16 cellular contexts compared by ENCODE assay signal in genomic region chr22:46830841-46831240, GRCh38.
DNase-seq lines count a peak whose midpoint lies in the region; ATAC-seq, FAIRE-seq and TF ChIP-seq lines count a peak whose summit lies in the region.
"Had no signal": no experiment of that assay in that cellular context is flagged by ENCODE, and none has a peak within 500 bp of the region (broad histone marks: within the 10 kb centered on the region; RNA-seq: fewer than 3 reads in every experiment).

No MANE protein-coding gene starts in this region.

- H3K4me1 ChIP-seq in IMR-90 (ENCODE audit: control insufficient read depth, insufficient read depth, low read length) (peaks cover 26% of the 10 kb centered on the region), adipocyte (ENCODE audit: control insufficient read depth, insufficient read depth, low read length) (peaks cover 25% of the 10 kb centered on the region), mesenchymal stem cell (ENCODE audit: control insufficient read depth, insufficient read depth, low read depth, low read length) (peaks cover 34% of the 10 kb centered on the region), pancreas (peaks cover 0 to 4% (median 0%) of the 10 kb centered on the region in 3 donors)
- H3K4me1 ChIP-seq: prostate gland had no signal

- 79% methylated on average over 5 of the region's 8 CpGs; no CpG with 5 or more reads in 1 of the 2 experiments for WGBS in IMR-90 (ENCODE audit: extremely low coverage in 2 of 2, insufficient read length in 1 of 2), 2 experiments
- WGBS in mesenchymal stem cell, result 82% methylated on average over 8 of the region's 8 CpGs
- WGBS in pancreas, 2 donors, result 89 to 93% methylated on average over 8 of the region's 8 CpGs

- DNase-seq in IMR-90, result peak; percentile 29
- DNase-seq in adipocyte (ENCODE audit: low read depth), result peak; percentile 32
- peak; percentile 38 for DNase-seq in mesenchymal stem cell
- DNase-seq in urothelium cell line (ENCODE audit: low spot score), result peak; percentile 40
- DNase-seq in pancreas, result no peak
- DNase-seq in stimulated activated naive CD4-positive, alpha-beta T cell treated with Interleukin-2 at 50 U/mL for 16 hours (lab: John Stamatoyannopoulos, UW), result no peak
- DNase-seq in Ammon's horn (ENCODE audit: low spot score), result no peak
- DNase-seq: activated CD4-positive, alpha-beta T cell treated with anti-CD3 and anti-CD28 coated beads, Interleukin-2, amount 50 U/mL, for 1 hour; effector memory CD8-positive, alpha-beta T cell; NCI-H1436; stimulated activated CD4-positive, alpha-beta T cell treated with anti-CD3 and anti-CD28 coated beads, Interleukin-2, amount 100 ng/mL, for 24 hours; T-helper 2 cell; uterus had no signal

- H3K79me1 ChIP-seq in IMR-90 (ENCODE audit: low read depth in 1 of 2, low read length in 2 of 2), result peaks cover 54 to 65% of the 10 kb centered on the region in 2 experiments
- H3K79me1 ChIP-seq in mesenchymal stem cell (replicated peaks; ENCODE audit: low read length, poor library complexity, severe bottlenecking), result peaks cover 43% of the 10 kb centered on the region

- H3K36me3 ChIP-seq in IMR-90 (ENCODE audit: control insufficient read depth, insufficient read depth, low read length) (no peaks in the 10 kb centered on the region), adipocyte (ENCODE audit: control insufficient read depth, insufficient read depth, low read length, severe bottlenecking) (peaks cover 8% of the 10 kb centered on the region), mesenchymal stem cell (ENCODE audit: control insufficient read depth in 1 of 2, insufficient read depth in 2 of 2, low read depth in 1 of 2, low read length in 2 of 2) (peaks cover 5 to 6% of the 10 kb centered on the region in 2 experiments), pancreas (no peaks in the 10 kb centered on the region)
- H3K36me3 ChIP-seq: ascending aorta, prostate gland, uterus had no signal

- H3K4me3 ChIP-seq in IMR-90 (ENCODE audit: insufficient read depth, low read depth, low read length) (no peak overlapping the region), adipocyte (ENCODE audit: low read length) (no peak overlapping the region), mesenchymal stem cell (ENCODE audit: insufficient read depth in 1 of 2, low read depth in 1 of 2, low read length in 2 of 2) (no peak overlapping the region), pancreas (no peak overlapping the region)
- H3K4me3 ChIP-seq: ascending aorta, prostate gland, uterus had no signal

- H2AFZ ChIP-seq in IMR-90 (replicated peaks; ENCODE audit: low read length, poor library complexity), result no peak overlapping the region
- H2AFZ ChIP-seq in mesenchymal stem cell (ENCODE audit: low read depth, low read length), result no peak overlapping the region

- H2BK120ac ChIP-seq in IMR-90 (ENCODE audit: low read depth, low read length) (no peak overlapping the region), mesenchymal stem cell (ENCODE audit: low read depth, low read length) (no peak overlapping the region)

- H3K9me1 ChIP-seq in IMR-90 (ENCODE audit: insufficient read depth, low read length), result peaks cover 35% of the 10 kb centered on the region

- no TSS peak for BruUV-seq in IMR-90 (replicated peaks; lab: Mats Ljungman, UMichigan)

- H4K91ac ChIP-seq in IMR-90 (ENCODE audit: insufficient read depth, low read depth, low read length), result peak overlapping the region; percentile 25; the same call in 1 of the 2 replicates
- H4K91ac ChIP-seq in mesenchymal stem cell (ENCODE audit: low read length), result no peak overlapping the region

- H3K9ac ChIP-seq in IMR-90 (ENCODE audit: low read depth, low read length) (no peak overlapping the region), adipocyte (ENCODE audit: low read length) (no peak overlapping the region), mesenchymal stem cell (ENCODE audit: low read length) (peak overlapping the region; percentile 66)

- no peak for FAIRE-seq in urothelium cell line (lab: Jason Lieb, UNC)
- no peak for FAIRE-seq in pancreas (lab: Jason Lieb, UNC)
- FAIRE-seq: GM18507 had no signal

- dilution Hi-C loops in IMR-90 (cut with HindIII; ENCODE audit: low sequenced_read_pairs, unreplicated experiment), result no loop called here

- CTCF ChIA-PET in IMR-90 (lab: Yijun Ruan, JAX), result interaction anchor here (0.5 to 0.8 kb wide), 4 partner anchors 13 to 1079 kb away, joined by 3 read pairs; no protein-coding TSS in a partner anchor

- H3K27me3 ChIP-seq in IMR-90 (ENCODE audit: control insufficient read depth, insufficient read depth, low read length) (no peaks in the 10 kb centered on the region), adipocyte (replicated peaks; ENCODE audit: control insufficient read depth, insufficient read depth, low read length) (no peaks in the 10 kb centered on the region), mesenchymal stem cell (ENCODE audit: control insufficient read depth in 1 of 2, insufficient read depth in 1 of 2, low read length in 2 of 2) (no peaks in the 10 kb centered on the region), pancreas (no peaks in the 10 kb centered on the region)
- H3K27me3 ChIP-seq: ascending aorta, uterus had no signal

- POLR2A ChIA-PET in IMR-90 (lab: Charles Lee; ENCODE audit: unreplicated experiment), result no interaction called here

- peaks cover 5% of the 10 kb centered on the region; the same call in 1 of the 2 replicates for H3K9me3 ChIP-seq in IMR-90 (ENCODE audit: control insufficient read depth, insufficient read depth, low read length)
- peaks cover 11% of the 10 kb centered on the region for H3K9me3 ChIP-seq in adipocyte (ENCODE audit: control insufficient read depth, low read length)
- peaks cover 17% of the 10 kb centered on the region for H3K9me3 ChIP-seq in mesenchymal stem cell (ENCODE audit: control insufficient read depth, low read length)
- H3K9me3 ChIP-seq in pancreas, result no peaks in the 10 kb centered on the region
- H3K9me3 ChIP-seq: prostate gland had no signal

- H2AK5ac ChIP-seq in IMR-90 (ENCODE audit: low read depth, low read length), result peak overlapping the region; percentile 68; the same call in 1 of the 2 replicates
- H2AK5ac ChIP-seq in mesenchymal stem cell (ENCODE audit: low read length, severe bottlenecking), result peak overlapping the region; percentile 92

- H2BK5ac ChIP-seq in IMR-90 (ENCODE audit: low read depth, low read length, poor library complexity, severe bottlenecking) (peak overlapping the region; percentile 2), mesenchymal stem cell (ENCODE audit: low read depth, low read length, poor library complexity, severe bottlenecking) (no peak overlapping the region)

- H2BK15ac ChIP-seq in IMR-90 (ENCODE audit: low read depth, low read length), result no peak overlapping the region
- no peak overlapping the region for H2BK15ac ChIP-seq in mesenchymal stem cell (ENCODE audit: low read depth, poor library complexity, severe bottlenecking)

- H2AK9ac ChIP-seq in IMR-90 (replicated peaks; ENCODE audit: low read depth, low read length, poor library complexity), result peak overlapping the region; percentile 2

- no peak overlapping the region; the same call in 1 of the 2 replicates for H2BK20ac ChIP-seq in IMR-90 (ENCODE audit: low read depth, low read length)

- H3K14ac ChIP-seq in IMR-90 (replicated peaks; ENCODE audit: low read depth, low read length), result 0 out of 2 replicates have a peak overlapping the region, but pooled peaks have one; percentile 17
- peak overlapping the region in 1 of 2 experiments; percentile 19 for H3K14ac ChIP-seq in mesenchymal stem cell (ENCODE audit: low read length in 2 of 2)

- no peak overlapping the region for H4K5ac ChIP-seq in IMR-90 (ENCODE audit: low read depth, low read length)

- no peak for TF ChIP-seq POLR2A in IMR-90 (IDR thresholded peaks at IDR 0.05; ENCODE audit: low read depth, low read length)

- H3K4me2 ChIP-seq in IMR-90 (ENCODE audit: low read depth, low read length) (no peak overlapping the region; the same call in 1 of the 2 replicates), mesenchymal stem cell (ENCODE audit: low read length, poor library complexity, severe bottlenecking) (no peak overlapping the region)

- peak overlapping the region in 1 of 2 experiments; percentile 6; a peak in 2 of 4 replicates for H4K8ac ChIP-seq in IMR-90 (ENCODE audit: low read depth in 2 of 2, low read length in 2 of 2)
- H4K8ac ChIP-seq in mesenchymal stem cell (ENCODE audit: low read length), result no peak overlapping the region

- peak overlapping the region; percentile 12 to 69 for H2BK12ac ChIP-seq in mesenchymal stem cell (ENCODE audit: low read length in 2 of 2)

- no peak for TF ChIP-seq RAD21 in IMR-90 (IDR thresholded peaks at IDR 0.05; ENCODE audit: low read length)

- H3K4ac ChIP-seq in IMR-90 (ENCODE audit: low read depth, low read length) (peak overlapping the region; percentile 46; the same call in 1 of the 2 replicates), mesenchymal stem cell (ENCODE audit: low read depth in 1 of 2, low read length in 2 of 2) (no peak overlapping the region)

- in situ Hi-C loops in IMR-90 (cut with MboI; ENCODE audit: low sequenced_read_pairs), result no loop called here

- intact Hi-C loops in IMR-90 (cut with micrococcal nuclease) (no loop called here), pancreas (cut with DNase I) (no loop called here)

- H3K18ac ChIP-seq in IMR-90 (ENCODE audit: low read depth, low read length), result no peak overlapping the region
- no peak overlapping the region for H3K18ac ChIP-seq in mesenchymal stem cell (ENCODE audit: low read depth in 1 of 2, low read length in 2 of 2)

- TF ChIP-seq CTCF in IMR-90 (conservative IDR thresholded peaks at IDR 0.05; ENCODE audit: low read depth, low read length) (no peak), pancreas (IDR thresholded peaks at IDR 0.05) (no peak)

- H4K20me1 ChIP-seq in IMR-90 (ENCODE audit: insufficient read depth, low read length), result peaks cover 21% of the 10 kb centered on the region; the same call in 1 of the 2 replicates

- no peak overlapping the region for H3K56ac ChIP-seq in IMR-90 (ENCODE audit: extremely low read depth, insufficient read depth, low read length)

- H3K27ac ChIP-seq in IMR-90 (ENCODE audit: insufficient read depth, low read length) (peak overlapping the region; percentile 18; the same call in 1 of the 2 replicates), mesenchymal stem cell (ENCODE audit: low read length, poor library complexity, severe bottlenecking) (peak overlapping the region; percentile 92), pancreas (no peak overlapping the region)
- H3K27ac ChIP-seq: ascending aorta, uterus had no signal

- H3K23ac ChIP-seq in IMR-90 (ENCODE audit: low read depth, low read length) (no peak overlapping the region), mesenchymal stem cell (ENCODE audit: low read length in 2 of 2) (no peak overlapping the region)

- ATAC-seq in IMR-90 (ENCODE audit: low read depth) (no peak), pancreas (no peak)
- ATAC-seq: effector memory CD8-positive, alpha-beta T cell had no signal

TF ChIP-seq in IMR-90, 13 proteins besides CTCF, POLR2A, EP300 and RAD21 (continues in another document):
- TF ChIP-seq MAZ (IDR thresholded peaks at IDR 0.05; ENCODE audit: borderline replicate concordance, low read depth, low read length), result no peak
- no peak for TF ChIP-seq FOS (IDR thresholded peaks at IDR 0.05; ENCODE audit: low read depth, low read length)
- TF ChIP-seq RFX5 (IDR thresholded peaks at IDR 0.05; ENCODE audit: low read depth, low read length), result no peak
- no peak for TF ChIP-seq BHLHE40 (IDR thresholded peaks at IDR 0.05; ENCODE audit: low read depth, low read length)
- no peak for TF ChIP-seq CHD1 (IDR thresholded peaks at IDR 0.05; ENCODE audit: low read depth, low read length)
- TF ChIP-seq MAFK (IDR thresholded peaks at IDR 0.05; ENCODE audit: low read depth, low read length), result no peak

Comparison
In these comparisons a context has a peak if more than half of its experiments do, and no peak if none do; other contexts are left out.
1. DNase-seq: peak in IMR-90 (single experiment), adipocyte (single experiment), mesenchymal stem cell (single experiment) and urothelium cell line (single experiment); none in pancreas (0 of 6), stimulated activated naive CD4-positive, alpha-beta T cell treated with Interleukin-2 at 50 U/mL for 16 hours (single experiment) and Ammon's horn (single experiment).
2. H3K27ac ChIP-seq: peak in IMR-90 (single experiment) and mesenchymal stem cell (single experiment); none in pancreas (0 of 4).